In genomic region chr14:64463198-64463597, GRCh38 we compare ENCODE assay signal across 31 cellular contexts. TPM values are rescaled to one million over a fixed set of nuclear protein-coding genes. Genes with fewer than 3 reads are reported as not detected.
DNase-seq lines count a peak whose midpoint lies in the region; ATAC-seq, FAIRE-seq and TF ChIP-seq lines count a peak whose summit lies in the region.
"Had no signal": no experiment of that assay in that cellular context is flagged by ENCODE, and none has a peak within 500 bp of the region (broad histone marks: within the 10 kb centered on the region; RNA-seq: fewer than 3 reads in every experiment).

No MANE protein-coding gene starts in this region.

- H3K9me3 ChIP-seq in right lobe of liver = no peaks in the 10 kb centered on the region
- H3K9me3 ChIP-seq: heart right ventricle, SJSA1, tibial artery had no signal

- H3K27ac ChIP-seq in right lobe of liver = no peak overlapping the region
- H3K27ac ChIP-seq: GM23248, heart right ventricle, KMS-11, SJSA1, tibial artery had no signal

- 100% methylated on average over 2 of the region's 2 CpGs for WGBS in right lobe of liver (ENCODE audit: insufficient coverage, low coverage, low lambda C conversion rate, missing lambda C conversion rate)

- TF ChIP-seq CTCF in GM13976 (IDR thresholded peaks at IDR 0.05; ENCODE audit: borderline replicate concordance, control extremely low read depth, extremely low read depth, insufficient read depth, missing control alignments) (no peak), GM20000 (IDR thresholded peaks at IDR 0.05; ENCODE audit: extremely low read depth, missing control alignments) (no peak), nephron (IDR thresholded peaks at IDR 0.05; ENCODE audit: unreplicated experiment in 3 of 3) (no peak), right lobe of liver (IDR thresholded peaks at IDR 0.05) (no peak)

- peak; percentile 92 for FAIRE-seq in HTR-8/SVneo (lab: Jason Lieb, UNC)

- intact Hi-C loops in right lobe of liver (cut with DNase I) = no loop called here

- peak overlapping the region; percentile 27 to 49 (median 42) for H3K4me3 Mint-ChIP-seq in nephron
- H3K4me3 Mint-ChIP-seq: activated CD4-positive, alpha-beta T cell treated with anti-CD3 and anti-CD28 coated beads for 36 hours; activated naive CD4-positive, alpha-beta T cell treated with anti-CD3 and anti-CD28 coated beads, Interleukin-2, amount 50 U/mL, for 24 hours; activated T-helper 1 cell treated with anti-CD3 and anti-CD28 coated beads, Interleukin-12 subunit alpha, Interleukin-12 subunit beta, Interleukin-2, Interleukin-4 antibody, amounts not matched to agents 30 ng/mL and 10 ng/mL and 1 ng/mL, durations not matched to agents 14 hours and 24 hours and 36 hours; memory B cell had no signal

- peaks cover 6% of the 10 kb centered on the region for H3K4me1 Mint-ChIP-seq in nephron

- peak; percentile 48 for DNase-seq in GM13976 (ENCODE audit: low spot score)
- peak; percentile 48 for DNase-seq in GM20000 (ENCODE audit: low spot score)
- no peak for DNase-seq in HTR-8/SVneo (ENCODE audit: insufficient read length, low spot score)
- DNase-seq in right lobe of liver = no peak
- DNase-seq in HK-2 (ENCODE audit: unreplicated experiment) = no peak
- no peak for DNase-seq in central memory CD4-positive, alpha-beta T cell
- no peak for DNase-seq in NCI-H1048 (lab: John Stamatoyannopoulos, UW)
- DNase-seq: activated CD4-positive, alpha-beta T cell treated with anti-CD3 and anti-CD28 coated beads for 36 hours; aorta; caudate nucleus; CD4-positive, alpha-beta memory T cell; DMS79; dorsolateral prefrontal cortex; GM23248; heart right ventricle; left colon; MV-4-11; NCI-H187 treated with DMSO at 0.1 percent for 48 hours; NCI-H2227 treated with DMSO at 0.1 percent for 48 hours; NCI-H774; occipital lobe; stimulated activated CD4-positive, alpha-beta T cell treated with anti-CD3 and anti-CD28 coated beads, Interleukin-2, amount 100 ng/mL, for 48 hours; stimulated activated naive CD4-positive, alpha-beta T cell treated with Interleukin-2 at 50 U/mL for 16 hours; tibial artery had no signal

- H3K4me1 ChIP-seq in right lobe of liver = peaks cover 0 to 15% (median 0%) of the 10 kb centered on the region in 4 donors

- peaks cover 0 to 33% (median under 1%) of the 10 kb centered on the region in 4 donors for H3K36me3 ChIP-seq in right lobe of liver

- H3K27ac Mint-ChIP-seq in nephron = no peak overlapping the region
- H3K27ac Mint-ChIP-seq: activated CD4-positive, alpha-beta T cell treated with anti-CD3 and anti-CD28 coated beads for 36 hours; activated T-helper 1 cell treated with anti-CD3 and anti-CD28 coated beads, Interleukin-12 subunit alpha, Interleukin-12 subunit beta, Interleukin-2, Interleukin-4 antibody, amounts not matched to agents 30 ng/mL and 10 ng/mL and 1 ng/mL, durations not matched to agents 14 hours and 24 hours and 36 hours; memory B cell had no signal

- no peak for ATAC-seq in right lobe of liver
- ATAC-seq: activated CD4-positive, alpha-beta T cell treated with anti-CD3 and anti-CD28 coated beads for 36 hours; heart right ventricle; left colon had no signal

- no peak for TF ChIP-seq POLR2A in right lobe of liver (IDR thresholded peaks at IDR 0.05)

- H3K36me3 Mint-ChIP-seq in nephron (ENCODE audit: low read depth) = peaks cover 17% of the 10 kb centered on the region

- H3K27me3 Mint-ChIP-seq in nephron (ENCODE audit: low read depth) = peaks cover 9% of the 10 kb centered on the region
- H3K27me3 Mint-ChIP-seq: activated CD4-positive, alpha-beta T cell treated with anti-CD3 and anti-CD28 coated beads for 36 hours; activated naive CD4-positive, alpha-beta T cell treated with anti-CD3 and anti-CD28 coated beads, Interleukin-2, amount 50 U/mL, for 24 hours; CD4-positive, alpha-beta memory T cell; memory B cell had no signal

- H3K4me3 ChIP-seq in right lobe of liver = no peak overlapping the region
- H3K4me3 ChIP-seq: dorsolateral prefrontal cortex, GM23248, heart right ventricle, SJSA1, smooth muscle cell, tibial artery had no signal

- H3K9me3 Mint-ChIP-seq in nephron = no peaks in the 10 kb centered on the region
- H3K9me3 Mint-ChIP-seq: activated naive CD4-positive, alpha-beta T cell treated with anti-CD3 and anti-CD28 coated beads, Interleukin-2, amount 50 U/mL, for 24 hours; activated T-helper 1 cell treated with anti-CD3 and anti-CD28 coated beads, Interleukin-12 subunit alpha, Interleukin-12 subunit beta, Interleukin-2, Interleukin-4 antibody, amounts not matched to agents 30 ng/mL and 10 ng/mL and 1 ng/mL, durations not matched to agents 14 hours and 24 hours and 36 hours; CD4-positive, alpha-beta memory T cell; memory B cell had no signal

- in situ Hi-C loops in GM13976 (cut with MboI; ENCODE audit: low sequenced_read_pairs, unreplicated experiment) = no loop called here

- no peaks in the 10 kb centered on the region for H3K27me3 ChIP-seq in right lobe of liver
- H3K27me3 ChIP-seq: dorsolateral prefrontal cortex, SJSA1, tibial artery had no signal

RNA-seq across cellular contexts. Expression of gene AKAP5, which starts 2.1 kb away (rescaled TPM):
- total RNA-seq in right lobe of liver = 1 to 10 TPM in 1 of 6 experiments, under 1 TPM in 5; 0.12 to 1.0 (median 0.30) TPM

RNA-seq across cellular contexts. Expression of gene ZBTB25, which starts 40.4 kb away (rescaled TPM):
- total RNA-seq in right lobe of liver = 1 to 10 TPM; 5.5 to 6.2 (median 5.7) TPM

RNA-seq across cellular contexts. Expression of gene ZBTB1, which starts 41.4 kb away (rescaled TPM):
- total RNA-seq in right lobe of liver = 10 to 100 TPM; 10.6 to 16.8 (median 14.9) TPM

Comparison
In these comparisons a context has a peak if more than half of its experiments do, and no peak if none do; other contexts are left out.
1. DNase-seq: peak in GM13976 (single experiment) and GM20000 (single experiment); none in HTR-8/SVneo (single experiment), right lobe of liver (0 of 3), HK-2 (single experiment), central memory CD4-positive, alpha-beta T cell (single experiment) and NCI-H1048 (single experiment).